Comparison of ENCODE assay signal across 8 cellular contexts in the genomic region with DNA sequence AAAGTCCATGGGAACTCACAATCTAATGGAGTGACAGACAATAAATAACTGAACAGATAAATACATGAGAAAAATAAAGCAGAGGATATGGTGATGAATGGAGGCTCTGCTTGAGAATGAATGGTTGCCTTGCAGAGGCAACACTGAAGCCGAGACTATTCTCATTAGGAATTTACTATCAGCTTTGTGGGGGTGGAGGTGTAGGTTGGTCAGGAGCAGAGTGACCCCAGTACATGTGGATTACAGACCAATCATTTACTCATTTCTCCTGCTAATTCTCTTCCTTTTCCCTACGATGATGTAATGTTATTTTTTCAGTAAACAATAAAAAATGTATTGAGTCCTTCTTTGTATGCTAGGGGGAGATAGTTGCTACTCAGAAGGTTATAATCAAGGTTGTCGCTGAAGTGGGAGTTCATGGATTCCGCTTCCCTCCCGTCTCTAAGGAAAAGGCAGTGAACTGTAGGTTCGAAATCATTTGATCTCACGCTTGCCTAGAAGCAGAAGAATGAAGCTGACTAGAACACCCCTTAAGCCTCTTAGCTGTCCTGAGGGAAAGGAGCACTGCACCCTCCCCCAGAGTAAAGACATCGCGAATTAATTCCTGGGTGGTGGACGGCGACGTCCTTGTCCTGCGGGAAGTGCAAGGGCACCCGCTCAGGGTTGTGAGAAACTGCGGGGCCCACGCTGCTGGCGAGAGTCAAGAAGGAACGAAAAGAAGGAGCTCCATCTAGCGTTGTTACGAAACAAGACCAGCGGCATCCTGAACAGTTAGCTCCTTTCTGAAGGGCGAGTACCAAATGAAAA.
DNase-seq lines count a peak whose midpoint lies in the region; ATAC-seq lines count a peak whose summit lies in the region.

No MANE protein-coding gene starts in this region.

- H3K79me2 ChIP-seq in ACC112 (ENCODE audit: control insufficient read depth, insufficient read depth, low read length, unreplicated experiment), result no peaks in the 10 kb centered on the region

- CTCF ChIA-PET in activated CD4-positive, alpha-beta T cell treated with anti-CD3 and anti-CD28 coated beads for 36 hours (lab: Charles Lee), result interaction anchor here (0.5 to 3.8 kb wide), 24 partner anchors 10 to 349 kb away, joined by 3 to 52 read pairs (median 4); a partner anchor contains a TSS

- no peak overlapping the region for H3K27ac Mint-ChIP-seq in activated CD4-positive, alpha-beta T cell treated with anti-CD3 and anti-CD28 coated beads for 36 hours

- peak; percentile 84 for DNase-seq in NCI-H2171 treated with DMSO at 0.1 percent for 48 hours (lab: John Stamatoyannopoulos, UW)
- peak; percentile 71 for DNase-seq in activated CD4-positive, alpha-beta T cell treated with anti-CD3 and anti-CD28 coated beads for 36 hours
- peak; percentile 79 for DNase-seq in dermis blood vessel endothelial cell
- peak; percentile 30 to 60 for DNase-seq in left colon
- peak; percentile 39 for DNase-seq in stimulated activated CD4-positive, alpha-beta T cell treated with anti-CD3 and anti-CD28 coated beads, Interleukin-1b, Interleukin-23, amount 100 ng/mL, for 48 hours

- peaks cover 4% of the 10 kb centered on the region for H3K9me3 Mint-ChIP-seq in activated CD4-positive, alpha-beta T cell treated with anti-CD3 and anti-CD28 coated beads for 36 hours (ENCODE audit: low read depth)

- peak overlapping the region; percentile 55 for H3K27ac ChIP-seq in ACC112 (ENCODE audit: low read depth, low read length)

- intact Hi-C loops in activated CD4-positive, alpha-beta T cell treated with anti-CD3 and anti-CD28 coated beads for 36 hours (cut with DNase I, micrococcal nuclease), result loop anchor here (1.0 to 10.0 kb wide), 4 partner anchors 37 to 409 kb away; no protein-coding TSS in a partner anchor
- intact Hi-C loops in left colon (cut with DNase I, micrococcal nuclease), result loop anchor here in 1 of 2 donors (2.0 kb wide), 1 partner anchor 217 kb away; no protein-coding TSS in a partner anchor

- peaks cover 26% of the 10 kb centered on the region for H3K27me3 Mint-ChIP-seq in activated CD4-positive, alpha-beta T cell treated with anti-CD3 and anti-CD28 coated beads for 36 hours

- H3K4me1 ChIP-seq in ACC112 (ENCODE audit: control insufficient read depth, insufficient read depth, low read length, unreplicated experiment), result peaks cover 19% of the 10 kb centered on the region

- peak; percentile 77 for ATAC-seq in GM18517 (IDR thresholded peaks at IDR 0.05; ENCODE audit: unreplicated experiment)
- ATAC-seq in HG03103 (IDR thresholded peaks at IDR 0.05; ENCODE audit: low read depth, unreplicated experiment), result peak; percentile 91
- ATAC-seq in activated CD4-positive, alpha-beta T cell treated with anti-CD3 and anti-CD28 coated beads for 36 hours, result peak; percentile 95
- peak; percentile 89 for ATAC-seq in left colon

- H2AFZ ChIP-seq in ACC112 (ENCODE audit: low read length, unreplicated experiment), result peak overlapping the region; percentile 72

- no peaks in the 10 kb centered on the region for H3K36me3 ChIP-seq in ACC112 (ENCODE audit: insufficient read depth, low read length)

- H3K36me3 Mint-ChIP-seq in activated CD4-positive, alpha-beta T cell treated with anti-CD3 and anti-CD28 coated beads for 36 hours (ENCODE audit: low read depth), result no peaks in the 10 kb centered on the region

- no peaks in the 10 kb centered on the region for H3K27me3 ChIP-seq in ACC112 (ENCODE audit: insufficient read depth, low read length)

- peak overlapping the region; percentile 75 for H3K4me3 ChIP-seq in ACC112 (ENCODE audit: low read depth, low read length)

- POLR2A ChIA-PET in activated CD4-positive, alpha-beta T cell treated with anti-CD3 and anti-CD28 coated beads for 36 hours (lab: Charles Lee), result no interaction called here

- H3K4me1 Mint-ChIP-seq in activated CD4-positive, alpha-beta T cell treated with anti-CD3 and anti-CD28 coated beads for 36 hours, result no peaks in the 10 kb centered on the region

- H3K4me3 Mint-ChIP-seq in activated CD4-positive, alpha-beta T cell treated with anti-CD3 and anti-CD28 coated beads for 36 hours, result no peak overlapping the region

Comparison
In these comparisons a context has a peak if more than half of its experiments do, and no peak if none do; other contexts are left out.
1. Peak in every context shown above with its lines: DNase-seq, ATAC-seq, H3K4me3 ChIP-seq and H3K27ac ChIP-seq.